ENCODE assay signal across 1 cellular context in genomic region chr19:2170219-2170618, GRCh38.
A peak's percentile ranks its signal among the peaks of the same experiment; 100 is the strongest.
TF ChIP-seq lines count a peak whose summit lies in the region.

No MANE protein-coding gene starts in this region.

TF ChIP-seq in HepG2, 621 proteins besides CTCF, POLR2A, EP300 and RAD21:
- peak; percentile 77 for TF ChIP-seq ZBTB38 (CRISPR knock-in tag; IDR thresholded peaks at IDR 0.05)
- TF ChIP-seq ZNF724P (CRISPR knock-in tag; IDR thresholded peaks at IDR 0.05; ENCODE audit: borderline replicate concordance): no peak
- no peak for TF ChIP-seq AHR (CRISPR knock-in tag; IDR thresholded peaks at IDR 0.05)
- no peak for TF ChIP-seq ZNF543 (CRISPR knock-in tag; IDR thresholded peaks at IDR 0.05)
- no peak for TF ChIP-seq ZMAT3 (CRISPR knock-in tag; conservative IDR thresholded peaks at IDR 0.05)
- no peak for TF ChIP-seq ZFP82 (CRISPR knock-in tag; IDR thresholded peaks at IDR 0.05; ENCODE audit: borderline replicate concordance)
- TF ChIP-seq ZNF138 (CRISPR knock-in tag; IDR thresholded peaks at IDR 0.05; ENCODE audit: low read depth): no peak
- 0 out of 2 replicates have a peak, but pooled peaks have one; percentile 33 for TF ChIP-seq ZNF609 (CRISPR knock-in tag; IDR thresholded peaks at IDR 0.05; ENCODE audit: borderline replicate concordance)
- TF ChIP-seq GABPB1 (CRISPR knock-in tag; IDR thresholded peaks at IDR 0.05): no peak
- no peak for TF ChIP-seq ZNF333 (CRISPR knock-in tag; IDR thresholded peaks at IDR 0.05; ENCODE audit: borderline replicate concordance)
- TF ChIP-seq ARID5B (CRISPR knock-in tag; IDR thresholded peaks at IDR 0.05): no peak
- TF ChIP-seq STAT5B (CRISPR knock-in tag; IDR thresholded peaks at IDR 0.05): no peak
- TF ChIP-seq YY1 (IDR thresholded peaks at IDR 0.05; ENCODE audit: insufficient read depth, insufficient replicate concordance, low read depth, low read length): no peak
- TF ChIP-seq FOXO4 (CRISPR knock-in tag; conservative IDR thresholded peaks at IDR 0.05): no peak
- TF ChIP-seq, protein P1, sequence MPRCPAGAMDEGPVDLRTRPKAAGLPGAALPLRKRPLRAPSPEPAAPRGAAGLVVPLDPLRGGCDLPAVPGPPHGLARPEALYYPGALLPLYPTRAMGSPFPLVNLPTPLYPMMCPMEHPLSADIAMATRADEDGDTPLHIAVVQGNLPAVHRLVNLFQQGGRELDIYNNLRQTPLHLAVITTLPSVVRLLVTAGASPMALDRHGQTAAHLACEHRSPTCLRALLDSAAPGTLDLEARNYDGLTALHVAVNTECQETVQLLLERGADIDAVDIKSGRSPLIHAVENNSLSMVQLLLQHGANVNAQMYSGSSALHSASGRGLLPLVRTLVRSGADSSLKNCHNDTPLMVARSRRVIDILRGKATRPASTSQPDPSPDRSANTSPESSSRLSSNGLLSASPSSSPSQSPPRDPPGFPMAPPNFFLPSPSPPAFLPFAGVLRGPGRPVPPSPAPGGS (CRISPR knock-in tag; IDR thresholded peaks at IDR 0.05): 0 out of 2 replicates have a peak, but pooled peaks have one; percentile 25
